Comparison of ENCODE assay signal across 8 cellular contexts in the genomic region with DNA sequence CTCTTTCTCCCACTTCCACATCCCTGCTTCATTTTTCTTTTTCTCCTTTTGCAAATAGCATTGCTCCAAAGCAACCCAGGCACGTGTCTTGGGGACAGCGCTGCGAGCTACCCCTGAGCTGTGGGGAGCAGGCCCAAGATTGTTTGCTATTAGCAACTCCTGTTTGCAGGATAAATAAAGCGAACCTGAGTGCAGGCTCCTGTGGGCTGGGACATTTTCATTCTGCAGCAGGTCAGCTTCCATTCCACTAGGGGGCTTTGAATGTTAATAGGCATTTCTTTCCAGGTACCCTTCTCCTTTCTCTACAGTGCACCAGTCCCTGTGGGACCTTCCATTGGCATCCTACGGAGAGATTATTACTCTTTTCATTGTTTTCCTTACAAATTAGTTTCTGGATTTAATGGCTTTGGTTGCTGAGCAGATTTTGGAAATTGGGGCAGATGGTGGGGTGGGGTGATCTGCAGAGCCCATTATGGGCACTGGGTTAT. TPM values are rescaled to one million over a fixed set of nuclear protein-coding genes. Genes with fewer than 3 reads are reported as not detected.
DNase-seq lines count a peak whose midpoint lies in the region; ATAC-seq lines count a peak whose summit lies in the region.

No MANE protein-coding gene starts in this region.

- no peaks in the 10 kb centered on the region for H3K9me3 ChIP-seq in iPS-18c (ENCODE audit: control insufficient read depth, insufficient read depth, low read length)

- H3K36me3 Mint-ChIP-seq in effector memory CD8-positive, alpha-beta T cell (ENCODE audit: insufficient read depth), result no peaks in the 10 kb centered on the region
- no peaks in the 10 kb centered on the region for H3K36me3 Mint-ChIP-seq in T-helper 2 cell treated with Interferon-gamma antibody and Interleukin-4, amounts not matched to agents 5 μg/mL and 100 μg/mL, for 36 hours (ENCODE audit: low read depth)

- DNase-seq in AG20443 (ENCODE audit: low spot score) (peak; percentile 32), H7 (peak; percentile 52), SK-N-DZ (ENCODE audit: low spot score) (peak; percentile 52), mesenteric fat pad (ENCODE audit: low spot score) (no peak)
- DNase-seq in effector memory CD8-positive, alpha-beta T cell, result no peak
- DNase-seq in T-helper 2 cell treated with Interferon-gamma antibody and Interleukin-4, amounts not matched to agents 5 μg/mL and 100 μg/mL, for 36 hours (ENCODE audit: low spot score), result no peak

- ATAC-seq in effector memory CD8-positive, alpha-beta T cell (replicated peaks), result no peak
- no peak for ATAC-seq in HG03457 (IDR thresholded peaks at IDR 0.05; ENCODE audit: unreplicated experiment)

- no peak overlapping the region for H3K27ac Mint-ChIP-seq in effector memory CD8-positive, alpha-beta T cell
- H3K27ac Mint-ChIP-seq in T-helper 2 cell treated with Interferon-gamma antibody and Interleukin-4, amounts not matched to agents 5 μg/mL and 100 μg/mL, for 36 hours, result no peak overlapping the region

- H3K4me3 Mint-ChIP-seq in effector memory CD8-positive, alpha-beta T cell, result no peak overlapping the region
- no peak overlapping the region for H3K4me3 Mint-ChIP-seq in T-helper 2 cell treated with Interferon-gamma antibody and Interleukin-4, amounts not matched to agents 5 μg/mL and 100 μg/mL, for 36 hours

- H3K4me3 ChIP-seq in H7 (ENCODE audit: insufficient read depth, low read depth, low read length), result peak overlapping the region; percentile 60
- H3K4me3 ChIP-seq in iPS-18c (ENCODE audit: insufficient read depth, low read depth, low read length), result peak overlapping the region; percentile 20

- H3K27me3 ChIP-seq in H7 (ENCODE audit: control insufficient read depth, insufficient read depth, low read length), result no peaks in the 10 kb centered on the region

- H3K36me3 ChIP-seq in H7 (replicated peaks; ENCODE audit: control insufficient read depth, insufficient read depth, low read length), result no peaks in the 10 kb centered on the region

- H3K4me1 Mint-ChIP-seq in effector memory CD8-positive, alpha-beta T cell (ENCODE audit: low read depth in 2 of 2), result no peaks in the 10 kb centered on the region
- no peaks in the 10 kb centered on the region for H3K4me1 Mint-ChIP-seq in T-helper 2 cell treated with Interferon-gamma antibody and Interleukin-4, amounts not matched to agents 5 μg/mL and 100 μg/mL, for 36 hours (ENCODE audit: low read depth)

- no peaks in the 10 kb centered on the region for H3K9me3 Mint-ChIP-seq in effector memory CD8-positive, alpha-beta T cell
- no peaks in the 10 kb centered on the region for H3K9me3 Mint-ChIP-seq in T-helper 2 cell treated with Interferon-gamma antibody and Interleukin-4, amounts not matched to agents 5 μg/mL and 100 μg/mL, for 36 hours

- H3K27me3 Mint-ChIP-seq in effector memory CD8-positive, alpha-beta T cell, result no peaks in the 10 kb centered on the region
- H3K27me3 Mint-ChIP-seq in T-helper 2 cell treated with Interferon-gamma antibody and Interleukin-4, amounts not matched to agents 5 μg/mL and 100 μg/mL, for 36 hours (ENCODE audit: low read depth), result no peaks in the 10 kb centered on the region

RNA-seq across cellular contexts. Expression of gene OLFML3, which starts 54.0 kb away (rescaled TPM):
- 226 and 276 TPM in 2 replicates for total RNA-seq in H7 (2014; rRNA removed; shearing (Covaris generic))
- polyA plus RNA-seq in SK-N-DZ (2014; cell fraction: cytosol; rRNA removed), result 12.2 and 12.3 TPM in 2 replicates
- polyA plus RNA-seq in SK-N-DZ (2014; cell fraction: nucleus; rRNA removed), result 5.3 and 6.9 TPM in 2 replicates
- 44.3 TPM for total RNA-seq in mesenteric fat pad

Comparison
In these comparisons a context has a peak if more than half of its experiments do, and no peak if none do; other contexts are left out.
1. DNase-seq: peak in AG20443 (single experiment), H7 (single experiment) and SK-N-DZ (single experiment); none in effector memory CD8-positive, alpha-beta T cell (0 of 3), T-helper 2 cell treated with Interferon-gamma antibody and Interleukin-4, amounts not matched to agents 5 μg/mL and 100 μg/mL, for 36 hours (single experiment) and mesenteric fat pad (single experiment).